In the genomic region with DNA sequence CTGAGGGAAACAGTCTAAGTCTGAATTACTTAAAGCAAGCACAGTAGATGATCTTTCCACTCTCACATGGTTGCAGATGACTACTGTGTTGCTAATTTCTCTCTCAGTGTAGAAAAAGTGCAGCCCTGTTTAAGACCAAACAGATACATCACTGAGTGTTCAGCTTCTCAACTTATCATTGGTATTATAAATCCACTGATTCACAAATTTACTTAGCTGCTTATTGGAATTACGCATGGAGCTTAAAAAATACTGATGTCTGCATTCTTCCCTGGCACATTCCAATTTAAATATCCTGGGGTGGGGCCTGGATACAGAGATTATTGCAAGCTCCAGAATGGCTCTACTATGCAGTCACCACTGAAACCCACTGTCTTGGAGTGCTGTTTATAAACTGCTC, we compare ENCODE assay signal across 19 cellular contexts.
DNase-seq lines count a peak whose midpoint lies in the region; ATAC-seq, FAIRE-seq and TF ChIP-seq lines count a peak whose summit lies in the region.
"Had no signal": no experiment of that assay in that cellular context is flagged by ENCODE, and none has a peak within 500 bp of the region (broad histone marks: within the 10 kb centered on the region; RNA-seq: fewer than 3 reads in every experiment).

No MANE protein-coding gene starts in this region.

- H2BK12ac ChIP-seq in H1 (ENCODE audit: low read depth, low read length): no peak overlapping the region

- POLR2A ChIA-PET in PC-3 (lab: Charles Lee; ENCODE audit: unreplicated experiment): interaction anchor here (0.6 kb wide), 1 partner anchor 404 kb away, joined by 14 read pairs; no protein-coding TSS in a partner anchor
- POLR2A ChIA-PET in H1 (lab: Charles Lee; ENCODE audit: partially characterized antibody): no interaction called here
- POLR2A ChIA-PET in activated CD4-positive, alpha-beta memory T cell treated with anti-CD3 and anti-CD28 coated beads, Interleukin-2, amount 10 ng/mL, durations not matched to agents 7 days and 5 days (lab: Charles Lee): no interaction called here

- H2BK120ac ChIP-seq in H1 (replicated peaks; ENCODE audit: low read depth, low read length): no peak overlapping the region

- peaks cover 11% of the 10 kb centered on the region for H3K4me1 Mint-ChIP-seq in mesothelial cell of epicardium
- no peaks in the 10 kb centered on the region for H3K4me1 Mint-ChIP-seq in activated CD4-positive, alpha-beta memory T cell treated with anti-CD3 and anti-CD28 coated beads, Interleukin-2, amount 10 ng/mL, durations not matched to agents 7 days and 5 days
- H3K4me1 Mint-ChIP-seq: B cell, IgD-negative memory B cell had no signal

- H3F3A ChIP-seq in PC-3 (ENCODE audit: low read length, unreplicated experiment): peaks cover 8% of the 10 kb centered on the region

- peak overlapping the region; percentile 67 for H3K4me2 ChIP-seq in PC-3 (ENCODE audit: low read length)
- no peak overlapping the region for H3K4me2 ChIP-seq in H1 (ENCODE audit: insufficient read depth in 1 of 2, low read depth in 2 of 2, low read length in 2 of 2)

- H3K9me3 ChIP-seq in PC-3 (ENCODE audit: low read length): no peaks in the 10 kb centered on the region
- H3K9me3 ChIP-seq in H1 (ENCODE audit: insufficient read depth in 2 of 2, low read depth in 1 of 2, low read length in 1 of 2): no peaks in the 10 kb centered on the region
- no peaks in the 10 kb centered on the region for H3K9me3 ChIP-seq in gastroesophageal sphincter

- H3K18ac ChIP-seq in H1 (ENCODE audit: extremely low read depth, low read length): no peak overlapping the region

- no peak for TF ChIP-seq RAD21 in H1 (IDR thresholded peaks at IDR 0.05 in 1 of 2, conservative IDR thresholded peaks at IDR 0.05 in 1 of 2; ENCODE audit: low read depth in 2 of 2, low read length in 2 of 2)

- no peaks in the 10 kb centered on the region for H3K9me2 ChIP-seq in PC-3 (replicated peaks; ENCODE audit: low read length)

- peak overlapping the region; percentile 55 for H3K27ac Mint-ChIP-seq in mesothelial cell of epicardium
- no peak overlapping the region for H3K27ac Mint-ChIP-seq in activated CD4-positive, alpha-beta memory T cell treated with anti-CD3 and anti-CD28 coated beads, Interleukin-2, amount 10 ng/mL, durations not matched to agents 7 days and 5 days
- H3K27ac Mint-ChIP-seq: activated naive CD8-positive, alpha-beta T cell; B cell; progenitor cell of endocrine pancreas; WTC11 had no signal

- no peaks in the 10 kb centered on the region for H3K36me3 Mint-ChIP-seq in mesothelial cell of epicardium
- no peaks in the 10 kb centered on the region for H3K36me3 Mint-ChIP-seq in activated CD4-positive, alpha-beta memory T cell treated with anti-CD3 and anti-CD28 coated beads, Interleukin-2, amount 10 ng/mL, durations not matched to agents 7 days and 5 days (ENCODE audit: low read depth)
- H3K36me3 Mint-ChIP-seq: activated naive CD8-positive, alpha-beta T cell; IgD-negative memory B cell; WTC11 had no signal

- peak overlapping the region; percentile 26; the same call in 1 of the 2 replicates for H3K9ac ChIP-seq in PC-3 (ENCODE audit: low read length)
- no peak overlapping the region for H3K9ac ChIP-seq in H1 (replicated peaks in 1 of 4; ENCODE audit: extremely low read depth in 1 of 4, low read depth in 3 of 4, low read length in 3 of 4)

- H3K4me3 ChIP-seq in PC-3 (ENCODE audit: low read length) (no peak overlapping the region), H1 (ENCODE audit: extremely low read depth in 1 of 4, insufficient read depth in 2 of 4, low read depth in 3 of 4, low read length in 4 of 4) (no peak overlapping the region), gastroesophageal sphincter (no peak overlapping the region)
- H3K4me3 ChIP-seq: coronary artery, tibial nerve had no signal

- H3K4me1 ChIP-seq in PC-3 (ENCODE audit: insufficient read depth, low read length) (peaks cover 18% of the 10 kb centered on the region), H1 (replicated peaks in 1 of 4; ENCODE audit: control insufficient read depth in 3 of 4, insufficient read depth in 4 of 4, low read length in 3 of 4) (no peaks in the 10 kb centered on the region), gastroesophageal sphincter (no peaks in the 10 kb centered on the region)
- H3K4me1 ChIP-seq: tibial nerve had no signal

- no peaks in the 10 kb centered on the region for H3K27me3 Mint-ChIP-seq in mesothelial cell of epicardium (ENCODE audit: low read depth)
- H3K27me3 Mint-ChIP-seq in activated CD4-positive, alpha-beta memory T cell treated with anti-CD3 and anti-CD28 coated beads, Interleukin-2, amount 10 ng/mL, durations not matched to agents 7 days and 5 days: no peaks in the 10 kb centered on the region
- H3K27me3 Mint-ChIP-seq: activated naive CD8-positive, alpha-beta T cell; B cell; IgD-negative memory B cell; progenitor cell of endocrine pancreas had no signal

- BruUV-seq in PC-3 (replicated peaks; lab: Mats Ljungman, UMichigan): no TSS peak

- FAIRE-seq in H1 (lab: Jason Lieb, UNC): no peak
- FAIRE-seq: islet of Langerhans had no signal

- intact Hi-C loops in PC-3 (cut with micrococcal nuclease): no loop called here

- no peak overlapping the region for H4K91ac ChIP-seq in H1 (replicated peaks; ENCODE audit: insufficient read length, low read length)

- DNase-seq in Daoy (ENCODE audit: low read depth): peak; percentile 5
- peak; percentile 75 for DNase-seq in PC-3
- DNase-seq in H1 (ENCODE audit: low read depth in 1 of 2, low spot score in 2 of 2): no peak
- no peak for DNase-seq in mesothelial cell of epicardium (ENCODE audit: low spot score in 2 of 2, unreplicated experiment in 2 of 2)
- no peak for DNase-seq in activated CD4-positive, alpha-beta memory T cell treated with anti-CD3 and anti-CD28 coated beads, Interleukin-2, amount 10 ng/mL, durations not matched to agents 7 days and 5 days
- no peak for DNase-seq in omental fat pad (ENCODE audit: low spot score)
- no peak for DNase-seq in HT-29 (ENCODE audit: low spot score)
- DNase-seq: DMS53, NCI-H1105, SW 1271 had no signal

- no peaks in the 10 kb centered on the region for H3K23me2 ChIP-seq in H1 (ENCODE audit: low read depth, low read length)

- no peak overlapping the region for H3K4me3 Mint-ChIP-seq in mesothelial cell of epicardium
- H3K4me3 Mint-ChIP-seq in activated CD4-positive, alpha-beta memory T cell treated with anti-CD3 and anti-CD28 coated beads, Interleukin-2, amount 10 ng/mL, durations not matched to agents 7 days and 5 days: no peak overlapping the region
- H3K4me3 Mint-ChIP-seq: activated naive CD8-positive, alpha-beta T cell; B cell; IgD-negative memory B cell; WTC11 had no signal

- H3K79me2 ChIP-seq in PC-3 (ENCODE audit: low read length) (no peaks in the 10 kb centered on the region), H1 (ENCODE audit: control insufficient read depth in 1 of 2, insufficient read depth in 2 of 2, low read length in 2 of 2) (no peaks in the 10 kb centered on the region)

- H3K79me1 ChIP-seq in H1 (ENCODE audit: low read depth, low read length): no peaks in the 10 kb centered on the region

- H2AK5ac ChIP-seq in H1 (ENCODE audit: low read depth, low read length): no peak overlapping the region

- H4K20me1 ChIP-seq in PC-3 (ENCODE audit: low read length) (no peaks in the 10 kb centered on the region), H1 (replicated peaks in 1 of 2; ENCODE audit: control insufficient read depth in 1 of 2, insufficient read depth in 2 of 2, low read length in 2 of 2) (no peaks in the 10 kb centered on the region)

- CTCF ChIA-PET in PC-3 (lab: Charles Lee): no interaction called here
- CTCF ChIA-PET in H1 (lab: Charles Lee; ENCODE audit: partially characterized antibody): interaction anchor here (1.1 kb wide), 1 partner anchor 289 kb away, joined by 3 read pairs; no protein-coding TSS in a partner anchor
- CTCF ChIA-PET in activated CD4-positive, alpha-beta memory T cell treated with anti-CD3 and anti-CD28 coated beads, Interleukin-2, amount 10 ng/mL, durations not matched to agents 7 days and 5 days (lab: Charles Lee): no interaction called here

- peak overlapping the region; percentile 52 for H2AFZ ChIP-seq in PC-3 (ENCODE audit: low read length)
- H2AFZ ChIP-seq in H1 (ENCODE audit: low read length): peak overlapping the region; percentile 19

- no peak overlapping the region for H4K5ac ChIP-seq in H1 (ENCODE audit: insufficient read length, low read depth, low read length)

- no peak overlapping the region for H2BK20ac ChIP-seq in H1 (ENCODE audit: low read length)

- no peak overlapping the region for H3K56ac ChIP-seq in H1 (replicated peaks; ENCODE audit: insufficient read length, low read depth, low read length)

- TF ChIP-seq POLR2A in H1 (IDR thresholded peaks at IDR 0.05; ENCODE audit: control extremely low read depth in 1 of 2, low read depth in 2 of 2, low read length in 2 of 2) (no peak), gastroesophageal sphincter (IDR thresholded peaks at IDR 0.05) (no peak)

- 91% methylated on average over 1 of the region's 1 CpG; no CpG with 5 or more reads in 1 of the 2 experiments for WGBS in H1 (ENCODE audit: extremely low coverage in 1 of 2, insufficient coverage in 1 of 2, insufficient read length in 1 of 2, insufficient replicate concordance in 2 of 2, low coverage in 1 of 2, low lambda C conversion rate in 2 of 2, missing lambda C conversion rate in 1 of 2), 2 experiments
- 50% methylated on average over 1 of the region's 1 CpG; no CpG with 5 or more reads in 1 of the 2 donors for WGBS in gastroesophageal sphincter (ENCODE audit: low coverage in 1 of 2), 2 donors

- H3K23ac ChIP-seq in H1 (ENCODE audit: insufficient read length): no peak overlapping the region

- peak; percentile 81 for ATAC-seq in PC-3
- no peak for ATAC-seq in omental fat pad (ENCODE audit: low FRiP score)
- ATAC-seq in gastroesophageal sphincter: no peak
- ATAC-seq: WTC11 had no signal

- TF ChIP-seq EP300 in H1 (IDR thresholded peaks at IDR 0.05; ENCODE audit: borderline replicate concordance in 1 of 2, low read depth in 2 of 2, low read length in 2 of 2) (no peak), gastroesophageal sphincter (IDR thresholded peaks at IDR 0.05) (no peak)

- no peak overlapping the region for H3K4ac ChIP-seq in H1 (replicated peaks; ENCODE audit: insufficient read length, low read depth, low read length)

- H2BK15ac ChIP-seq in H1 (ENCODE audit: low read length): no peak overlapping the region

- H3K27ac ChIP-seq in PC-3 (ENCODE audit: low read length) (peak overlapping the region; percentile 89), H1 (ENCODE audit: low read depth, low read length) (no peak overlapping the region), gastroesophageal sphincter (no peak overlapping the region)
- H3K27ac ChIP-seq: coronary artery, tibial nerve had no signal

- no peak overlapping the region for H3K14ac ChIP-seq in H1 (ENCODE audit: insufficient read length)

- H3K27me3 ChIP-seq in PC-3 (ENCODE audit: low read length) (no peaks in the 10 kb centered on the region), H1 (replicated peaks in 1 of 4; ENCODE audit: control insufficient read depth in 3 of 4, extremely low read depth in 1 of 4, insufficient read depth in 3 of 4, low read length in 3 of 4) (no peaks in the 10 kb centered on the region), gastroesophageal sphincter (no peaks in the 10 kb centered on the region)
- H3K27me3 ChIP-seq: tibial nerve had no signal

- no peak overlapping the region for H4K8ac ChIP-seq in H1 (ENCODE audit: extremely low read depth, insufficient read depth, low read length)

- no peaks in the 10 kb centered on the region for H3K36me3 ChIP-seq in PC-3 (ENCODE audit: low read depth, low read length)
- H3K36me3 ChIP-seq in H1 (ENCODE audit: control insufficient read depth in 2 of 4, insufficient read depth in 4 of 4, low read length in 3 of 4): no peaks in the 10 kb centered on the region
- H3K36me3 ChIP-seq in gastroesophageal sphincter: no peaks in the 10 kb centered on the region
- H3K36me3 ChIP-seq: tibial nerve had no signal

- peaks cover 19% of the 10 kb centered on the region for H3K9me3 Mint-ChIP-seq in mesothelial cell of epicardium
- H3K9me3 Mint-ChIP-seq in activated CD4-positive, alpha-beta memory T cell treated with anti-CD3 and anti-CD28 coated beads, Interleukin-2, amount 10 ng/mL, durations not matched to agents 7 days and 5 days: no peaks in the 10 kb centered on the region

- TF ChIP-seq CTCF in PC-3 (conservative IDR thresholded peaks at IDR 0.05; ENCODE audit: low read depth, low read length) (no peak), H1 (IDR thresholded peaks at IDR 0.05; ENCODE audit: control extremely low read depth in 1 of 3, insufficient read depth in 1 of 3, low read depth in 1 of 3, low read length in 3 of 3) (no peak), mesothelial cell of epicardium (IDR thresholded peaks at IDR 0.05; ENCODE audit: unreplicated experiment) (no peak), omental fat pad (IDR thresholded peaks at IDR 0.05) (no peak), gastroesophageal sphincter (IDR thresholded peaks at IDR 0.05) (no peak)

- no peak overlapping the region for H2BK5ac ChIP-seq in H1 (ENCODE audit: low read depth, low read length)

Comparison
In these comparisons a context has a peak if more than half of its experiments do, and no peak if none do; other contexts are left out.
1. DNase-seq: peak in Daoy (single experiment) and PC-3 (single experiment); none in H1 (0 of 2), mesothelial cell of epicardium (0 of 2), activated CD4-positive, alpha-beta memory T cell treated with anti-CD3 and anti-CD28 coated beads, Interleukin-2, amount 10 ng/mL, durations not matched to agents 7 days and 5 days (single experiment), omental fat pad (single experiment) and HT-29 (single experiment).